In genomic region chr12:131688131-131688844, GRCh38 we compare ENCODE assay signal across 1 cellular context.
TF ChIP-seq lines count a peak whose summit lies in the region.

No MANE protein-coding gene starts in this region.

TF ChIP-seq in K562, 482 proteins besides CTCF, POLR2A, EP300 and RAD21 (continued from another document):
- TF ChIP-seq ZBTB26 (CRISPR knock-in tag; IDR thresholded peaks at IDR 0.05) (0 out of 2 replicates have a peak, but pooled peaks have one; percentile 12), CSDE1 (IDR thresholded peaks at IDR 0.05) (no peak), CLOCK (CRISPR knock-in tag; IDR thresholded peaks at IDR 0.05; ENCODE audit: borderline replicate concordance) (no peak)
